In genomic region chr12:121630791-121631190, GRCh38 we compare ENCODE assay signal across 11 cellular contexts. TPM values are rescaled to one million over a fixed set of nuclear protein-coding genes. Genes with fewer than 3 reads are reported as not detected.
A peak's percentile ranks its signal among the peaks of the same experiment; 100 is the strongest.
DNase-seq lines count a peak whose midpoint lies in the region; ATAC-seq and TF ChIP-seq lines count a peak whose summit lies in the region.
"Had no signal": no experiment of that assay in that cellular context is flagged by ENCODE, and none has a peak within 500 bp of the region (broad histone marks: within the 10 kb centered on the region; RNA-seq: fewer than 3 reads in every experiment).

No MANE protein-coding gene starts in this region.

- CTCF ChIA-PET in T-cell (lab: Charles Lee): interaction anchor here in 1 of 2 donors (0.5 to 1.7 kb wide), 3 partner anchors 38 to 132 kb away, joined by 3 to 5 read pairs (median 4); partner anchors contain the start of gene MORN3

- TF ChIP-seq EP300 in upper lobe of left lung (IDR thresholded peaks at IDR 0.05): no peak

- H3K4me1 ChIP-seq in esophagus squamous epithelium: peaks cover 31 to 84% (median 48%) of the 10 kb centered on the region in 3 donors
- H3K4me1 ChIP-seq in upper lobe of left lung: peaks cover 53 to 63% (median 56%) of the 10 kb centered on the region in 4 donors

- H3K4me1 Mint-ChIP-seq in activated T-cell treated with anti-CD3 and anti-CD28 coated beads, Interleukin-2, amount 50 U/mL, for 24 hours (ENCODE audit: low read depth): peaks cover 66% of the 10 kb centered on the region
- H3K4me1 Mint-ChIP-seq in T-cell: peaks cover 69 to 75% (median 70%) of the 10 kb centered on the region in 3 donors
- H3K4me1 Mint-ChIP-seq in stimulated activated effector memory CD8-positive, alpha-beta T cell treated with anti-CD3 and anti-CD28 coated beads, Interleukin-12 subunit alpha, Interleukin-12 subunit beta, amount 100 ng/mL, for 72 hours: peaks cover 72% of the 10 kb centered on the region

- TF ChIP-seq POLR2A in esophagus squamous epithelium (IDR thresholded peaks at IDR 0.05) (no peak), upper lobe of left lung (IDR thresholded peaks at IDR 0.05) (no peak)

- H3K4me3 Mint-ChIP-seq in activated T-cell treated with anti-CD3 and anti-CD28 coated beads, Interleukin-2, amount 50 U/mL, for 24 hours: peak overlapping the region; percentile 94
- peak overlapping the region; percentile 26 to 95 (median 34) for H3K4me3 Mint-ChIP-seq in T-cell
- H3K4me3 Mint-ChIP-seq in stimulated activated effector memory CD8-positive, alpha-beta T cell treated with anti-CD3 and anti-CD28 coated beads, Interleukin-12 subunit alpha, Interleukin-12 subunit beta, amount 100 ng/mL, for 72 hours: peak overlapping the region; percentile 94

- H3K4me3 ChIP-seq in esophagus squamous epithelium (no peak overlapping the region), upper lobe of left lung (no peak overlapping the region)

- no peak for TF ChIP-seq CTCF in esophagus squamous epithelium (IDR thresholded peaks at IDR 0.05)
- TF ChIP-seq CTCF in upper lobe of left lung (IDR thresholded peaks at IDR 0.05): no peak

- ATAC-seq in T-cell (replicated peaks in 1 of 4) (no peak), upper lobe of left lung (ENCODE audit: low FRiP score in 2 of 2) (no peak)
- no peak for ATAC-seq in stimulated activated effector memory CD8-positive, alpha-beta T cell treated with anti-CD3 and anti-CD28 coated beads, Interleukin-12 subunit alpha, Interleukin-12 subunit beta, amount 100 ng/mL, for 72 hours
- ATAC-seq: HCT116 had no signal

- H3K9me3 ChIP-seq in esophagus squamous epithelium: no peaks in the 10 kb centered on the region
- no peaks in the 10 kb centered on the region for H3K9me3 ChIP-seq in upper lobe of left lung

- H3K27ac ChIP-seq in esophagus squamous epithelium (peak overlapping the region in 3 of 4 donors; percentile 20 to 97 (median 44)), upper lobe of left lung (peak overlapping the region in 2 of 4 donors; percentile 94 to 99)

- H3K27me3 Mint-ChIP-seq in activated T-cell treated with anti-CD3 and anti-CD28 coated beads, Interleukin-2, amount 50 U/mL, for 24 hours: no peaks in the 10 kb centered on the region
- H3K27me3 Mint-ChIP-seq in T-cell: no peaks in the 10 kb centered on the region

- H3K27me3 ChIP-seq in esophagus squamous epithelium (no peaks in the 10 kb centered on the region), upper lobe of left lung (no peaks in the 10 kb centered on the region)

- no peaks in the 10 kb centered on the region for H3K36me3 ChIP-seq in esophagus squamous epithelium
- H3K36me3 ChIP-seq in upper lobe of left lung: no peaks in the 10 kb centered on the region

- H3K36me3 Mint-ChIP-seq in activated T-cell treated with anti-CD3 and anti-CD28 coated beads, Interleukin-2, amount 50 U/mL, for 24 hours (ENCODE audit: low read depth): peaks cover 68% of the 10 kb centered on the region
- H3K36me3 Mint-ChIP-seq in T-cell: peaks cover 23% of the 10 kb centered on the region
- peaks cover 72% of the 10 kb centered on the region for H3K36me3 Mint-ChIP-seq in stimulated activated effector memory CD8-positive, alpha-beta T cell treated with anti-CD3 and anti-CD28 coated beads, Interleukin-12 subunit alpha, Interleukin-12 subunit beta, amount 100 ng/mL, for 72 hours

- POLR2A ChIA-PET in T-cell (lab: Charles Lee): interaction anchor here in 1 of 2 donors (0.5 kb wide), 1 partner anchor 41 kb away, joined by 4 read pairs; no protein-coding TSS in a partner anchor

- no peaks in the 10 kb centered on the region for H3K9me3 Mint-ChIP-seq in activated T-cell treated with anti-CD3 and anti-CD28 coated beads, Interleukin-2, amount 50 U/mL, for 24 hours
- no peaks in the 10 kb centered on the region for H3K9me3 Mint-ChIP-seq in T-cell
- H3K9me3 Mint-ChIP-seq in stimulated activated effector memory CD8-positive, alpha-beta T cell treated with anti-CD3 and anti-CD28 coated beads, Interleukin-12 subunit alpha, Interleukin-12 subunit beta, amount 100 ng/mL, for 72 hours: no peaks in the 10 kb centered on the region

- H3K27ac Mint-ChIP-seq in activated T-cell treated with anti-CD3 and anti-CD28 coated beads, Interleukin-2, amount 50 U/mL, for 24 hours: peak overlapping the region; percentile 99
- peak overlapping the region; percentile 86 to 96 for H3K27ac Mint-ChIP-seq in T-cell
- peak overlapping the region; percentile 95 for H3K27ac Mint-ChIP-seq in stimulated activated effector memory CD8-positive, alpha-beta T cell treated with anti-CD3 and anti-CD28 coated beads, Interleukin-12 subunit alpha, Interleukin-12 subunit beta, amount 100 ng/mL, for 72 hours

- intact Hi-C loops in esophagus squamous epithelium (cut with DNase I): no loop called here

- 72 to 75% methylated on average over 4 to 6 of the region's 6 CpGs for WGBS in esophagus squamous epithelium, 2 donors
- 89 to 94% methylated on average over 6 of the region's 6 CpGs for WGBS in upper lobe of left lung, 2 donors

- no peak for DNase-seq in activated T-cell treated with anti-CD3 and anti-CD28 coated beads, Interleukin-2, amount 50 U/mL, for 24 hours
- DNase-seq in activated T-cell treated with anti-CD3 and anti-CD28 coated beads, Interleukin-2, amount 50 U/mL, for 48 hours: no peak
- DNase-seq in T-cell (no peak), esophagus squamous epithelium (lab: John Stamatoyannopoulos, UW) (no peak), SKM-1 (lab: John Stamatoyannopoulos, UW; ENCODE audit: unreplicated experiment) (no peak), NCI-H1436 treated with DMSO at 0.1 percent for 48 hours (lab: John Stamatoyannopoulos, UW) (no peak), upper lobe of left lung (no peak)
- DNase-seq in stimulated activated effector memory CD8-positive, alpha-beta T cell treated with anti-CD3 and anti-CD28 coated beads, Interleukin-12 subunit alpha, Interleukin-12 subunit beta, amount 100 ng/mL, for 72 hours (ENCODE audit: low spot score in 2 of 2): no peak
- DNase-seq: NCI-H1048, NCI-H345 had no signal

RNA-seq across cellular contexts. Expression of gene ORAI1, which starts 4.5 kb away (rescaled TPM):
- total RNA-seq in T-cell: 10 to 100 TPM; 38.9 to 76.5 (median 59.0) TPM
- 1 to 10 TPM; 4.4 to 7.9 (median 7.0) TPM for total RNA-seq in esophagus squamous epithelium
- 10 to 100 TPM in 5 of 6 donors, 1 to 10 TPM in 1; 7.3 to 48.2 (median 34.3) TPM for total RNA-seq in upper lobe of left lung

RNA-seq across cellular contexts. Expression of gene MORN3, which starts 38.7 kb away (rescaled TPM):
- 10 to 100 TPM in 2 of 5 donors, 1 to 10 TPM in 3; 3.9 to 17.6 (median 8.3) TPM for total RNA-seq in T-cell
- under 1 TPM in 2 of 4 donors, not detected in 2; 0.09 to 0.13 TPM for total RNA-seq in esophagus squamous epithelium
- total RNA-seq in upper lobe of left lung: 1 to 10 TPM in 5 of 6 donors, under 1 TPM in 1; 0.69 to 5.6 (median 1.2) TPM

RNA-seq across cellular contexts. Expression of gene KDM2B, which starts 50.0 kb away (rescaled TPM):
- total RNA-seq in T-cell (100 to 1,000 TPM in 2 of 5 donors, 10 to 100 TPM in 3; 74.1 to 102 (median 95.8) TPM), esophagus squamous epithelium (10 to 100 TPM; 20.7 to 26.3 (median 23.9) TPM), upper lobe of left lung (10 to 100 TPM; 29.5 to 81.7 (median 34.2) TPM)

Comparison
In these comparisons a context has a peak if more than half of its experiments do, and no peak if none do; other contexts are left out.
1. H3K4me3 Mint-ChIP-seq: peak in every context shown above with its lines; median percentile 94 in activated T-cell treated with anti-CD3 and anti-CD28 coated beads, Interleukin-2, amount 50 U/mL, for 24 hours; 94 in stimulated activated effector memory CD8-positive, alpha-beta T cell treated with anti-CD3 and anti-CD28 coated beads, Interleukin-12 subunit alpha, Interleukin-12 subunit beta, amount 100 ng/mL, for 72 hours; 34 in T-cell.